ENCODE assay signal across 1 cellular context in the genomic region with DNA sequence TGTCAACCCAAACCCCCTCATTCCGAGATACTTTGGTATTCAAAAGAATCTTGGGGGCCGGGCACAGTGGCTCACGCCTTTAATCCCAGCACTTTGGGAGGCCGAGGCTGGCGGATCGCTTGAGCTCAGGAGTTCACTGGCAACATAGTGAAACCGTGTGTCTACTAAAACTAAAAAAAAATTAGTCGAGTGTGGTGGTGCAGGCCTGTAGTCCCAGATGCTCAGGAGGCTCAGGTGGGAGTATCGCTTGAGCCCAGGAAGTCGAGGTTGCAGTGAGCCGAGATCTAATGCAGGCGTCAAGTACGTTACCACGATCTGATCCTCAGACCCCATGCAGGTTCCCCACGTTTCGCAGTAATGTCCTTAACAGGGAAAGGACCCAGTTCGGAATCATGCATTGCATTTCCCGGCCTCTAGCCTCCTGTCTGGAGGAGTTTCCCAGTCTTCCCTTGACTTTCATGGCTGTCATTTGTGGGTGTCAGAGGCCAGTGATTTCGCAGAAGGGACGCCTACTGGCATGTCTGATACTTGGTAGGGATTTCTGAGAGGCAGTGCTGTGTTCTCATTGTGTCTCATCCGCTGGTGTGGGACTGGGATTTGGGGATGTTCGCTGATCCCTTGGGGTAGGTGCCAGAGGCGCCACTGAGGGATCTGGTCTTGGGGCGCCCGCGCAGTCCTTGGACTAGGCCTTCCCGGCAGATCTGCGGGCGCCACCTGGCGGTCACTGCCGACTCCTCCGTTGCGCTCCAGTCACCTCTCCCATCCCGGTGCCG.
TF ChIP-seq lines count a peak whose summit lies in the region.

No MANE protein-coding gene starts in this region.

TF ChIP-seq in SK-N-SH treated with all-trans-retinoic acid at 6 μM for 48 hours, 23 proteins besides CTCF, POLR2A, EP300 and RAD21 (continued from another document):
- TF ChIP-seq, protein P1, sequence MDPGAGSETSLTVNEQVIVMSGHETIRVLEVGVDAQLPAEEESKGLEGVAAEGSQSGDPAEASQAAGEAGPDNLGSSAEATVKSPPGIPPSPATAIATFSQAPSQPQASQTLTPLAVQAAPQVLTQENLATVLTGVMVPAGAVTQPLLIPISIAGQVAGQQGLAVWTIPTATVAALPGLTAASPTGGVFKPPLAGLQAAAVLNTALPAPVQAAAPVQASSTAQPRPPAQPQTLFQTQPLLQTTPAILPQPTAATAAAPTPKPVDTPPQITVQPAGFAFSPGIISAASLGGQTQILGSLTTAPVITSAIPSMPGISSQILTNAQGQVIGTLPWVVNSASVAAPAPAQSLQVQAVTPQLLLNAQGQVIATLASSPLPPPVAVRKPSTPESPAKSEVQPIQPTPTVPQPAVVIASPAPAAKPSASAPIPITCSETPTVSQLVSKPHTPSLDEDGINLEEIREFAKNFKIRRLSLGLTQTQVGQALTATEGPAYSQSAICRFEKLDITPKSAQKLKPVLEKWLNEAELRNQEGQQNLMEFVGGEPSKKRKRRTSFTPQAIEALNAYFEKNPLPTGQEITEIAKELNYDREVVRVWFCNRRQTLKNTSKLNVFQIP (CRISPR knock-in tag; IDR thresholded peaks at IDR 0.05; ENCODE audit: borderline replicate concordance, low read depth): no peak
- TF ChIP-seq ZNF70 (CRISPR knock-in tag; IDR thresholded peaks at IDR 0.05) (no peak), TCF4 (CRISPR knock-in tag; IDR thresholded peaks at IDR 0.05; ENCODE audit: borderline replicate concordance) (no peak), CSDC2 (CRISPR knock-in tag; IDR thresholded peaks at IDR 0.05) (no peak)
TF ChIP-seq in SK-N-SH treated with all-trans-retinoic acid at 6 μM for 48 hours: peak in this region for 0.
